8 cellular contexts compared by ENCODE assay signal in the genomic region with DNA sequence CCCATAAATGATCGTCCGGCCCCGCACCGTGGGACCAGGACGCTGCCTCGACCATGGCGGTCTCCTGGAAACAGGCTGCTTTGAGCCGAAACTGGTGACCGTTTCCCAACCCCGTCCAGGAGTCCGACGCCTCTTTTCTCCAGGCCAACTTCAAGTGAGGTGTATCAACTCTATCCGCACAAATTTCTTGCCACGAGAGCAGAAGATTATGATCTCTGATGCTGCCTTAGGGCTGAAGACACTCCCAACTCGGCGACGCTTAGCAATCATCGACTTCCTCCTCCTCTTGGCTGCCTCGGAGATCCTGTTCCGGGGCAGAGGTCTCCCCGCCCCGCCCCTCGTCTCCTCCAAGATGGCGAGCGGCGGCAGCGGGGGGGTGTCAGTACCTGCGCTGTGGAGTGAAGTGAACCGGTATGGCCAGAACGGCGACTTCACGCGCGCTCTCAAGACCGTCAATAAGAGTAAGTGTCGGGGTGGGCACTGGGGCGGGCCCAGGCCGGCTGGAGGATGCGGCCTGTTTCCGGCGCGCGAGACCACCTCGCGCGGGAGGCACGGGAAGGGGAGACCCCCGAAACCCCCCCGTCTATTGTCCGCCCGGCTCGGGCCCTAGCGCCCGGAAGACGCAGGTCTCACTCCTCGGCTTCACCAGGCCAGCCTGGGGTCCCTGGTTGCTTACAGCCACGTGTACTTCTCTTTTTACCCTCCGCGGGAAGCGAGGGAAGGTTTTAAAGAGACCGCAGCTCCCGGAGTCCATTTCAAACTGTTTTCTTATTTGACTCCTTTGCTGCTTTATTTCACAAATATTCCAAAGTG. TPM values are rescaled to one million over a fixed set of nuclear protein-coding genes. Genes with fewer than 3 reads are reported as not detected.
DNase-seq lines count a peak whose midpoint lies in the region; ATAC-seq and TF ChIP-seq lines count a peak whose summit lies in the region.

A gene with protein sequence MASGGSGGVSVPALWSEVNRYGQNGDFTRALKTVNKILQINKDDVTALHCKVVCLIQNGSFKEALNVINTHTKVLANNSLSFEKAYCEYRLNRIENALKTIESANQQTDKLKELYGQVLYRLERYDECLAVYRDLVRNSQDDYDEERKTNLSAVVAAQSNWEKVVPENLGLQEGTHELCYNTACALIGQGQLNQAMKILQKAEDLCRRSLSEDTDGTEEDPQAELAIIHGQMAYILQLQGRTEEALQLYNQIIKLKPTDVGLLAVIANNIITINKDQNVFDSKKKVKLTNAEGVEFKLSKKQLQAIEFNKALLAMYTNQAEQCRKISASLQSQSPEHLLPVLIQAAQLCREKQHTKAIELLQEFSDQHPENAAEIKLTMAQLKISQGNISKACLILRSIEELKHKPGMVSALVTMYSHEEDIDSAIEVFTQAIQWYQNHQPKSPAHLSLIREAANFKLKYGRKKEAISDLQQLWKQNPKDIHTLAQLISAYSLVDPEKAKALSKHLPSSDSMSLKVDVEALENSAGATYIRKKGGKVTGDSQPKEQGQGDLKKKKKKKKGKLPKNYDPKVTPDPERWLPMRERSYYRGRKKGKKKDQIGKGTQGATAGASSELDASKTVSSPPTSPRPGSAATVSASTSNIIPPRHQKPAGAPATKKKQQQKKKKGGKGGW (plus strand): TSS at position 334 of the 813 bp plus-strand sequence. CDS start 19 bp downstream, at position 353.

- H3K9me3 ChIP-seq in AG04450 (ENCODE audit: control insufficient read depth, insufficient read depth, low read length) = no peaks in the 10 kb centered on the region; the same call in 1 of the 2 replicates

- H3K27ac ChIP-seq in AG04450 (ENCODE audit: low read depth, low read length) = peak within 1 kb of the TSS; percentile 96

- no peak for TF ChIP-seq CTCF in AG04450 (IDR thresholded peaks at IDR 0.05; ENCODE audit: low read depth, low read length)

- CTCF ChIA-PET in AG04450 (lab: Charles Lee) = interaction anchor here (1.4 to 2.6 kb wide), 4 partner anchors 31 to 369 kb away, joined by 3 to 10 read pairs (median 4); a partner anchor contains a TSS

- peak within 1 kb of the TSS; percentile 95 for H3K4me3 ChIP-seq in AG04450 (ENCODE audit: low read depth, low read length)

- H3K27me3 ChIP-seq in AG04450 (ENCODE audit: control insufficient read depth, insufficient read depth, low read length) = no peaks in the 10 kb centered on the region

- peak; percentile 63 for DNase-seq in AG04450 (ENCODE audit: low read depth, low spot score)
- peak; percentile 78 for DNase-seq in NCI-H345 (lab: John Stamatoyannopoulos, UW)
- DNase-seq in activated CD4-positive, CD25-positive, alpha-beta regulatory T cell (lab: John Stamatoyannopoulos, UW) = peak; percentile 80 to 83 (median 82)
- peak; percentile 90 for DNase-seq in central memory CD4-positive, alpha-beta T cell
- peak; percentile 94 for DNase-seq in inferior parietal cortex (ENCODE audit: extremely low spot score)
- DNase-seq in stimulated activated CD4-positive, alpha-beta T cell treated with anti-CD3 and anti-CD28 coated beads, Interleukin-12 subunit alpha, Interleukin-12 subunit beta, amount 100 ng/mL, for 24 hours (ENCODE audit: low read depth in 2 of 2) = peak; percentile 75 to 82

- POLR2A ChIA-PET in AG04450 (lab: Yijun Ruan, JAX) = interaction anchor here (0.6 to 3.1 kb wide), 3 partner anchors 32 to 407 kb away, joined by 3 to 33 read pairs (median 5); a partner anchor contains a TSS

- ATAC-seq in GM18907 (IDR thresholded peaks at IDR 0.05; ENCODE audit: unreplicated experiment) (peak; percentile 93), HG03159 (IDR thresholded peaks at IDR 0.05; ENCODE audit: unreplicated experiment) (peak; percentile 93)

RNA-seq across cellular contexts. Expression of the gene that starts here (rescaled TPM):
- polyA plus RNA-seq in AG04450 (2011; rRNA removed) = 134 and 176 TPM in 2 replicates
- 164 and 177 TPM in 2 replicates for polyA minus RNA-seq in AG04450 (2011; rRNA and poly(A)+ RNA removed)

Comparison
In these comparisons a context has a peak if more than half of its experiments do, and no peak if none do; other contexts are left out.
1. Peak in every context shown above with its lines: DNase-seq, ATAC-seq, H3K4me3 ChIP-seq and H3K27ac ChIP-seq.